Comparison of ENCODE assay signal across 15 cellular contexts in the genomic region with DNA sequence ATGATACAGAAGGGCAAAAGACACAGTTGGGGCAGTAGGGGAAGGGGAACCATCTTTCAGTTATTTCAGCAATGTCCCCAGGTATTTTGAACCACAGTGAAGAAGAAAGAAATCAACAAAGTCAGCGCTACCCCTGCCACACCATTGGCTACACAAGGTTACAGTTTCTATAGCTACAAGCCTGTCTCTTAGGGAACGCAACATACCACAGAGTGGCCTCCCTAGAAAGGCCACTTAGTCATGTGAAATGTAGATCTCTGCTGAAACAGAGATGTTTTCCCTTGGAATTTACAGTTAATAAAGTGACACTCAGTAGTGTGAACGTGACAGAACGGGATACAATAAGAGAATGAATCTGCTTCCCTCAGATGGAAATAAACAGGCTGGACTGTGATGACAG. TPM values are rescaled to one million over a fixed set of nuclear protein-coding genes. Genes with fewer than 3 reads are reported as not detected.
DNase-seq lines count a peak whose midpoint lies in the region; ATAC-seq and TF ChIP-seq lines count a peak whose summit lies in the region.
"Had no signal": no experiment of that assay in that cellular context is flagged by ENCODE, and none has a peak within 500 bp of the region (broad histone marks: within the 10 kb centered on the region; RNA-seq: fewer than 3 reads in every experiment).

No MANE protein-coding gene starts in this region.

- intact Hi-C loops in MCF 10A (cut with micrococcal nuclease), result no loop called here
- intact Hi-C loops in mammary epithelial cell (cut with micrococcal nuclease), result no loop called here
- intact Hi-C loops in uterus (cut with DNase I; ENCODE audit: low total_unique reads), result no loop called here

- no peak for ATAC-seq in GM21576 (IDR thresholded peaks at IDR 0.05; ENCODE audit: unreplicated experiment)
- ATAC-seq: HCT116 had no signal

- H3K27ac ChIP-seq in mammary epithelial cell (ENCODE audit: insufficient read depth, low read depth, low read length) (no peak overlapping the region), uterus (peak overlapping the region; percentile 73 to 80)
- H3K27ac ChIP-seq: GM23248 had no signal

- dilution Hi-C loops in mammary epithelial cell (cut with HindIII; ENCODE audit: low sequenced_read_pairs), result no loop called here

- no peak overlapping the region for H2AFZ ChIP-seq in mammary epithelial cell (ENCODE audit: low read depth, low read length)
- H2AFZ ChIP-seq: GM23248 had no signal

- H3K4me3 ChIP-seq in mammary epithelial cell (replicated peaks in 1 of 3; ENCODE audit: insufficient read depth in 1 of 3, low read depth in 2 of 3, low read length in 3 of 3), result no peak overlapping the region
- H3K4me3 ChIP-seq in uterus, result no peak overlapping the region
- H3K4me3 ChIP-seq: GM23248 had no signal

- DNase-seq in MCF 10A (ENCODE audit: unreplicated experiment) (no peak), mammary epithelial cell (no peak), mesothelial cell of epicardium (ENCODE audit: low spot score in 2 of 2, unreplicated experiment in 2 of 2) (no peak), uterus (no peak), NCI-H226 (no peak)
- no peak for DNase-seq in stimulated activated naive CD4-positive, alpha-beta T cell treated with Interleukin-2 at 50 U/mL for 16 hours (lab: John Stamatoyannopoulos, UW)
- DNase-seq: 8988T, GM23248, KBM-7, NCI-H1048, SHP77 had no signal

- no peaks in the 10 kb centered on the region for H3K36me3 ChIP-seq in mammary epithelial cell (ENCODE audit: insufficient read depth, low read length)
- no peaks in the 10 kb centered on the region for H3K36me3 ChIP-seq in uterus
- H3K36me3 ChIP-seq: BE2C had no signal

- H3K27me3 ChIP-seq in mammary epithelial cell (ENCODE audit: insufficient read depth, low read length) (no peaks in the 10 kb centered on the region), uterus (no peaks in the 10 kb centered on the region)
- H3K27me3 ChIP-seq: BE2C had no signal

- 100% methylated on average over 4 of the region's 4 CpGs for whole genome bisulfite sequencing in mammary epithelial cell (ENCODE audit: low coverage, missing lambda C conversion rate)

- CTCF ChIA-PET in MCF 10A (lab: Yijun Ruan, JAX), result interaction anchor here (1.2 to 1.4 kb wide), 2 partner anchors 17 to 22 kb away, joined by 3 to 5 read pairs; no protein-coding TSS in a partner anchor
- CTCF ChIA-PET in mammary epithelial cell (lab: Charles Lee; ENCODE audit: low non-redundant PET), result no interaction called here

- peaks cover 13% of the 10 kb centered on the region for H3K4me1 ChIP-seq in mammary epithelial cell (ENCODE audit: insufficient read depth, low read length)
- H3K4me1 ChIP-seq in uterus, result no peaks in the 10 kb centered on the region

- H3K9ac ChIP-seq in mammary epithelial cell (ENCODE audit: insufficient read depth, low read length), result no peak overlapping the region
- H3K9ac ChIP-seq: GM23248 had no signal

- POLR2A ChIA-PET in MCF 10A (lab: Yijun Ruan, JAX), result interaction anchor here (1.1 to 1.2 kb wide), 3 partner anchors 13 to 22 kb away, joined by 3 read pairs; no protein-coding TSS in a partner anchor

- TF ChIP-seq CTCF in MCF 10A (IDR thresholded peaks at IDR 0.05; ENCODE audit: unreplicated experiment) (no peak), mammary epithelial cell (conservative IDR thresholded peaks at IDR 0.05 in 1 of 2, IDR thresholded peaks at IDR 0.05 in 1 of 2; ENCODE audit: extremely low read depth in 1 of 2, insufficient read depth in 1 of 2, low read depth in 1 of 2, low read length in 2 of 2) (no peak), brain (conservative IDR thresholded peaks at IDR 0.05) (no peak), mesothelial cell of epicardium (IDR thresholded peaks at IDR 0.05; ENCODE audit: unreplicated experiment) (no peak), uterus (IDR thresholded peaks at IDR 0.05) (no peak)

- H3K36me3 Mint-ChIP-seq in MCF 10A (ENCODE audit: insufficient read depth, unreplicated experiment) (no peaks in the 10 kb centered on the region), brain (no peaks in the 10 kb centered on the region), mesothelial cell of epicardium (no peaks in the 10 kb centered on the region)

- H3K79me2 ChIP-seq in mammary epithelial cell (ENCODE audit: insufficient read depth, low read length), result no peaks in the 10 kb centered on the region

- H3K9me3 ChIP-seq in mammary epithelial cell (replicated peaks; ENCODE audit: insufficient read depth, low read length) (no peaks in the 10 kb centered on the region), uterus (no peaks in the 10 kb centered on the region)
- H3K9me3 ChIP-seq: BE2C had no signal

- in situ Hi-C loops in mammary epithelial cell (cut with MboI; ENCODE audit: low sequenced_read_pairs in 2 of 2), result no loop called here

- peak overlapping the region; percentile 65 for H3K27ac Mint-ChIP-seq in MCF 10A (ENCODE audit: low read depth, unreplicated experiment)
- H3K27ac Mint-ChIP-seq in brain, result peak overlapping the region in 3 of 5 experiments; percentile 11 to 54 (median 29)
- H3K27ac Mint-ChIP-seq in mesothelial cell of epicardium, result peak overlapping the region; percentile 97

- H3K27me3 Mint-ChIP-seq in MCF 10A (ENCODE audit: insufficient read depth, unreplicated experiment) (no peaks in the 10 kb centered on the region), brain (peaks cover 22% of the 10 kb centered on the region), mesothelial cell of epicardium (ENCODE audit: low read depth) (no peaks in the 10 kb centered on the region)

- no peak overlapping the region for H3K4me2 ChIP-seq in mammary epithelial cell (ENCODE audit: insufficient read depth, low read depth, low read length)

- H4K20me1 ChIP-seq in mammary epithelial cell (ENCODE audit: insufficient read depth, low read length), result no peaks in the 10 kb centered on the region

- no TSS peak for BruUV-seq in MCF 10A (replicated peaks; lab: Mats Ljungman, UMichigan)
- no TSS peak for BruUV-seq in mammary epithelial cell (replicated peaks; lab: Mats Ljungman, UMichigan)

- TF ChIP-seq POLR2A in uterus (IDR thresholded peaks at IDR 0.05), result no peak

- peaks cover 16% of the 10 kb centered on the region for H3K4me1 Mint-ChIP-seq in MCF 10A (ENCODE audit: insufficient read depth, unreplicated experiment)
- peaks cover 18% of the 10 kb centered on the region for H3K4me1 Mint-ChIP-seq in brain
- H3K4me1 Mint-ChIP-seq in mesothelial cell of epicardium, result peaks cover 31% of the 10 kb centered on the region

- H3K9me3 Mint-ChIP-seq in MCF 10A (ENCODE audit: unreplicated experiment) (no peaks in the 10 kb centered on the region), brain (peaks cover 0 to 6% (median 0%) of the 10 kb centered on the region in 5 experiments), mesothelial cell of epicardium (no peaks in the 10 kb centered on the region)

- H3K4me3 Mint-ChIP-seq in MCF 10A (ENCODE audit: unreplicated experiment) (no peak overlapping the region), brain (no peak overlapping the region), mesothelial cell of epicardium (no peak overlapping the region)

RNA-seq across cellular contexts. Expression of gene MCHR1, which starts 54.6 kb away (rescaled TPM):
- total RNA-seq in MCF 10A (2022) (not detected in 2 replicates), mammary epithelial cell (under 1 TPM; 0.14 to 0.50 TPM), mesothelial cell of epicardium (2.5 to 3.5 TPM (median 3.2 TPM) in 3 replicates), uterus (1 to 10 TPM; 1.0 to 2.4 (median 1.7) TPM)
- polyA plus RNA-seq in mammary epithelial cell (0.10 TPM), brain (ENCODE audit: insufficient read depth, low read depth, low replicate concordance) (1.8 TPM)
- not detected for polyA minus RNA-seq in mammary epithelial cell

Comparison
In these comparisons a context has a peak if more than half of its experiments do, and no peak if none do; other contexts are left out.
1. H3K27ac Mint-ChIP-seq: peak in every context shown above with its lines; median percentile 97 in mesothelial cell of epicardium; 65 in MCF 10A; 29 in brain.